2 cellular contexts compared by ENCODE assay signal in genomic region chr3:47994180-47994579, GRCh38.
TF ChIP-seq lines count a peak whose summit lies in the region.

No MANE protein-coding gene starts in this region.

TF ChIP-seq in GM23338, 12 proteins besides CTCF, POLR2A, EP300 and RAD21:
- TF ChIP-seq JUNB (IDR thresholded peaks at IDR 0.05; ENCODE audit: unreplicated experiment) (no peak), ZNF331 (CRISPR knock-in tag; IDR thresholded peaks at IDR 0.05; ENCODE audit: low read depth) (no peak), NANOG (IDR thresholded peaks at IDR 0.05; ENCODE audit: borderline replicate concordance) (no peak), CREB1 (CRISPR knock-in tag; IDR thresholded peaks at IDR 0.05; ENCODE audit: low read depth) (no peak), ZNF114 (CRISPR knock-in tag; IDR thresholded peaks at IDR 0.05) (no peak), EZH2 (IDR thresholded peaks at IDR 0.05; ENCODE audit: low read depth, unreplicated experiment) (no peak), ETS1 (IDR thresholded peaks at IDR 0.05) (no peak), ZNF462 (CRISPR knock-in tag; IDR thresholded peaks at IDR 0.05) (no peak), STAT1 (IDR thresholded peaks at IDR 0.05; ENCODE audit: unreplicated experiment) (no peak), EZH2phosphoT487 (IDR thresholded peaks at IDR 0.05; ENCODE audit: unreplicated experiment) (no peak), REST (IDR thresholded peaks at IDR 0.05; ENCODE audit: unreplicated experiment) (no peak), POLR2AphosphoS5 (IDR thresholded peaks at IDR 0.05; ENCODE audit: low read depth) (no peak)
TF ChIP-seq in GM23338: peak in this region for 0.

TF ChIP-seq in HepG2, 621 proteins besides CTCF, POLR2A, EP300 and RAD21:
- TF ChIP-seq RAD51 (IDR thresholded peaks at IDR 0.05; ENCODE audit: borderline replicate concordance) (no peak), CEBPB (IDR thresholded peaks at IDR 0.05; ENCODE audit: borderline replicate concordance, low read depth, low read length) (no peak), JARID2 (CRISPR knock-in tag; IDR thresholded peaks at IDR 0.05; ENCODE audit: insufficient replicate concordance) (no peak), PITX1 (CRISPR knock-in tag; IDR thresholded peaks at IDR 0.05) (no peak), ZNF552 (CRISPR knock-in tag; IDR thresholded peaks at IDR 0.05; ENCODE audit: borderline replicate concordance) (no peak), MTA3 (CRISPR knock-in tag; IDR thresholded peaks at IDR 0.05) (no peak), ATM (IDR thresholded peaks at IDR 0.05; ENCODE audit: borderline replicate concordance) (no peak), WIZ (CRISPR knock-in tag; IDR thresholded peaks at IDR 0.05) (no peak), JUN (CRISPR knock-in tag; IDR thresholded peaks at IDR 0.05) (no peak), ZBTB7A (CRISPR knock-in tag; IDR thresholded peaks at IDR 0.05) (no peak), FOXM1 (CRISPR knock-in tag; IDR thresholded peaks at IDR 0.05) (no peak), PAF1 (CRISPR knock-in tag; IDR thresholded peaks at IDR 0.05) (no peak)
